ENCODE assay signal across 1 cellular context in the genomic region with DNA sequence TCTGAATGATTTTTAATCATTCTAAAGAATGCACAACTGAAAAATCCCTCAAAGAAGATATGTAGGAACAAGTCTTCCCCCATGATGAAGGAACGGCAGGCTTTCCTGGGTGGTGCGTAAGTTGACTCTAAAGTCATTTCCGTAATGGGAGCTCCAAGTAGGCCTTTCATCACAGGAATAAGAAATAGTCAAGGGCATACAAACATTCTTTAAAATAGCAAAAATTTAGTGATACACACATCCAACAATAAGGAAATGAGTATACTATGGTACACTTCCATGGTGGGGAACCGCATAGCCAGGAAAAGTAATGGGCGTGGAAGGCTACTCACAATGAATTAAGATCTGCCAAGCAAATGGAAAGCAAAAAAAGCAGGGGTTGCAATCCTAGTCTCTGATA.
TF ChIP-seq lines count a peak whose summit lies in the region.

No MANE protein-coding gene starts in this region.

TF ChIP-seq in endothelial cell of umbilical vein, 7 proteins besides CTCF, POLR2A, EP300 and RAD21:
- TF ChIP-seq, protein P1, sequence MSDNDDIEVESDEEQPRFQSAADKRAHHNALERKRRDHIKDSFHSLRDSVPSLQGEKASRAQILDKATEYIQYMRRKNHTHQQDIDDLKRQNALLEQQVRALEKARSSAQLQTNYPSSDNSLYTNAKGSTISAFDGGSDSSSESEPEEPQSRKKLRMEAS (IDR thresholded peaks at IDR 0.05; ENCODE audit: insufficient read depth, insufficient read length), result no peak
- TF ChIP-seq POLR2AphosphoS5 (IDR thresholded peaks at IDR 0.05; ENCODE audit: insufficient read depth, low read depth, low read length), result no peak
- no peak for TF ChIP-seq JUN (IDR thresholded peaks at IDR 0.05; ENCODE audit: borderline replicate concordance, insufficient read depth, insufficient read length, low read depth)
- no peak for TF ChIP-seq MYC (IDR thresholded peaks at IDR 0.05; ENCODE audit: low read depth, low read length)
- TF ChIP-seq GATA2 (IDR thresholded peaks at IDR 0.05; ENCODE audit: insufficient read depth, insufficient read length, low read depth, low read length), result peak; percentile 32
- TF ChIP-seq EZH2 (IDR thresholded peaks at IDR 0.05; ENCODE audit: borderline replicate concordance, low read depth, low read length, severe bottlenecking), result no peak
- no peak for TF ChIP-seq FOS (IDR thresholded peaks at IDR 0.05; ENCODE audit: borderline replicate concordance, insufficient read depth, low read length)
